In genomic region chr2:218824004-218824403, GRCh38 we compare ENCODE assay signal across 34 cellular contexts. TPM values are rescaled to one million over a fixed set of nuclear protein-coding genes. Genes with fewer than 3 reads are reported as not detected.
"Had no signal": no experiment of that assay in that cellular context is flagged by ENCODE, and none has a peak within 500 bp of the region (broad histone marks: within the 10 kb centered on the region; RNA-seq: fewer than 3 reads in every experiment).

No MANE protein-coding gene starts in this region.

- DNase-seq: caudate nucleus; dorsolateral prefrontal cortex; effector CD8-positive, alpha-beta T cell; endodermal cell; foreskin fibroblast; heart left ventricle; kidney; left cardiac atrium; left ventricle myocardium inferior; mucosa of descending colon; naive B cell; spleen; stimulated activated CD4-positive, alpha-beta T cell treated with anti-CD3 and anti-CD28 coated beads, Interleukin-4, amount 100 ng/mL, for 4 hours; stimulated activated naive CD4-positive, alpha-beta T cell; stimulated activated naive CD8-positive, alpha-beta T cell treated with anti-CD3 and anti-CD28 coated beads, Interleukin-15, amount 100 ng/mL, for 72 hours; thyroid gland; trophoblast cell had no signal

- FAIRE-seq: colon, kidney had no signal

- H3K79me2 ChIP-seq: hepatocyte had no signal

- H2AFZ ChIP-seq: hepatocyte had no signal

- H3K9me3 ChIP-seq: gastroesophageal sphincter, heart left ventricle, left ventricle myocardium inferior, mucosa of descending colon, spleen, thyroid gland, vagina had no signal

- H3K4me2 ChIP-seq: hepatocyte had no signal

- H3K36me3 ChIP-seq: thyroid gland, vagina had no signal

- H3K27ac ChIP-seq: dorsolateral prefrontal cortex, epithelial cell of prostate, gastroesophageal sphincter, heart left ventricle, hepatocyte, left ventricle myocardium inferior, skin epidermis, spleen, thyroid gland, vagina had no signal

- H3K27ac Mint-ChIP-seq: endodermal cell; memory B cell; mesothelial cell of epicardium; natural killer cell treated with Interleukin-12 subunit alpha and Interleukin-12 subunit beta and Interleukin-15 and Interleukin-18, amount 100 ng/mL, for 72 hours; stimulated activated naive CD8-positive, alpha-beta T cell treated with anti-CD3 and anti-CD28 coated beads, Interleukin-15, amount 100 ng/mL, for 72 hours had no signal

- H3K4me3 Mint-ChIP-seq: endodermal cell; memory B cell; mesothelial cell of epicardium; naive B cell; natural killer cell treated with Interleukin-12 subunit alpha and Interleukin-12 subunit beta and Interleukin-15 and Interleukin-18, amount 100 ng/mL, for 72 hours; neural crest cell; stimulated activated naive CD8-positive, alpha-beta T cell treated with anti-CD3 and anti-CD28 coated beads, Interleukin-15, amount 100 ng/mL, for 72 hours had no signal

- H3K9me3 Mint-ChIP-seq: endodermal cell; memory B cell; mesothelial cell of epicardium; naive B cell; natural killer cell treated with Interleukin-12 subunit alpha and Interleukin-12 subunit beta and Interleukin-15 and Interleukin-18, amount 100 ng/mL, for 72 hours; neural crest cell; stimulated activated naive CD8-positive, alpha-beta T cell treated with anti-CD3 and anti-CD28 coated beads, Interleukin-15, amount 100 ng/mL, for 72 hours had no signal

- H3K36me3 Mint-ChIP-seq: memory B cell; naive B cell; natural killer cell treated with Interleukin-12 subunit alpha and Interleukin-12 subunit beta and Interleukin-15 and Interleukin-18, amount 100 ng/mL, for 72 hours had no signal

- H3K4me1 Mint-ChIP-seq: endodermal cell; mesothelial cell of epicardium; naive B cell; neural crest cell; stimulated activated naive CD8-positive, alpha-beta T cell treated with anti-CD3 and anti-CD28 coated beads, Interleukin-15, amount 100 ng/mL, for 72 hours had no signal

- H3K4me1 ChIP-seq: gastroesophageal sphincter, heart left ventricle, left ventricle myocardium inferior, thyroid gland, vagina had no signal

- ATAC-seq: esophagus mucosa; gastroesophageal sphincter; heart left ventricle; left cardiac atrium; mucosa of descending colon; natural killer cell treated with Interleukin-12 subunit alpha and Interleukin-12 subunit beta and Interleukin-15 and Interleukin-18, amount 100 ng/mL, for 72 hours; stimulated activated naive CD8-positive, alpha-beta T cell treated with anti-CD3 and anti-CD28 coated beads, Interleukin-15, amount 100 ng/mL, for 72 hours had no signal

- H3K4me3 ChIP-seq: dorsolateral prefrontal cortex, gastroesophageal sphincter, heart left ventricle, hepatocyte, left ventricle myocardium inferior, lung, mucosa of descending colon, skin epidermis, spleen, thyroid gland, vagina had no signal

- H3K27me3 ChIP-seq: hepatocyte, thyroid gland, vagina had no signal

RNA-seq across cellular contexts. Expression of gene PRKAG3, which starts 7.6 kb away (rescaled TPM):
- total RNA-seq: cerebellum; endodermal cell; esophagus mucosa; gastroesophageal sphincter; heart left ventricle; hepatocyte; kidney; lung; mucosa of descending colon; natural killer cell treated with Interleukin-12 subunit alpha and Interleukin-12 subunit beta and Interleukin-15 and Interleukin-18, amount 100 ng/mL, for 72 hours; neural crest cell; pulmonary artery endothelial cell; spleen; temporal lobe; thyroid gland; ureter; vagina had no signal
- polyA plus RNA-seq: spleen had no signal

RNA-seq across cellular contexts. Expression of gene WNT6, which starts 35.6 kb away (rescaled TPM):
- total RNA-seq: cerebellum; endodermal cell; esophagus mucosa; natural killer cell treated with Interleukin-12 subunit alpha and Interleukin-12 subunit beta and Interleukin-15 and Interleukin-18, amount 100 ng/mL, for 72 hours; neural crest cell; osteoblast; pulmonary artery endothelial cell; temporal lobe had no signal

RNA-seq across cellular contexts. Expression of gene WNT10A, which starts 56.6 kb away (rescaled TPM):
- total RNA-seq: endodermal cell; gastroesophageal sphincter; left ventricle myocardium inferior; natural killer cell treated with Interleukin-12 subunit alpha and Interleukin-12 subunit beta and Interleukin-15 and Interleukin-18, amount 100 ng/mL, for 72 hours; neural crest cell; osteoblast; pulmonary artery endothelial cell; temporal lobe had no signal
